ENCODE assay signal across 2 cellular contexts in the genomic region with DNA sequence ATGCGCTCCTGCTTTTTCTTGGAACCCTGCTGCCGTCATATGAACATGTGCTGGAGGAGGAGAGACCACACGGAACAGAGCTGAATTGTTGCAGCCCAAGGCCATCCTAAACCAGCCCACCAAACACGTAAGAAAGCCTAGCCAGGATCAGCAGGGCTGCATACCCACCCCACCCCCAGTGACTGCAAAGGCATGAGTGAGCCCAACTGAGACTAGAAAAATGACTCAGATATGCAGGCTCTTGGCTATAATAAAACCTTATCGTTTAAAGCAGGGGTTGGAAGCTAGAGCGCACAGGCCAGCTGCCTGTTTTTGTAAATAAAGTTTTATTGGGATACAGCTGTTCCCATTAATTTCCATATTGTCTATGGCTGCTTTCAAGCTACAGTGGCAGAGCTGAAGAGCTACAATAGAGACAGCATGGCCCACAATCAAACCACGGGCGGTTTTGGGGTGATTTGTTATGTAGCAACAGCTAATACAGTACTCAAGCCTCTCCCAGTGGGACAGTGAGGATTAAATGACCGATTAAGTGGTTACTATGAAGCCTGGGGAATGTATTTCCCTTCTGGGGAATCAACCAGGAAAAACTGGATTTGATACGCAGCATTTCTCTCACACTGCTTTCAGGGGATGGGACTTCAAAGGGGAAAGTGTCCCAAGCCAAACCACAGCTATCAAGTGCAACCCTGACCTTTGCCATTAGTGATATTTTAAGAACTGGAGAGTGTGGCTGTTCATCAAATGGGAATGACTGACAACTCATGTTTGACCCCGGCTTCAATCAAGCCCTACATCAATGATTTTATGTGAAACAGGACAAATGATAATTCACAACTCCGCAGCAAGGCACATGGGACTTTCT.
TF ChIP-seq lines count a peak whose summit lies in the region.

No MANE protein-coding gene starts in this region.

TF ChIP-seq in HepG2, 621 proteins besides CTCF, POLR2A, EP300 and RAD21 (continued from another document and continues in another):
- TF ChIP-seq, protein P1, sequence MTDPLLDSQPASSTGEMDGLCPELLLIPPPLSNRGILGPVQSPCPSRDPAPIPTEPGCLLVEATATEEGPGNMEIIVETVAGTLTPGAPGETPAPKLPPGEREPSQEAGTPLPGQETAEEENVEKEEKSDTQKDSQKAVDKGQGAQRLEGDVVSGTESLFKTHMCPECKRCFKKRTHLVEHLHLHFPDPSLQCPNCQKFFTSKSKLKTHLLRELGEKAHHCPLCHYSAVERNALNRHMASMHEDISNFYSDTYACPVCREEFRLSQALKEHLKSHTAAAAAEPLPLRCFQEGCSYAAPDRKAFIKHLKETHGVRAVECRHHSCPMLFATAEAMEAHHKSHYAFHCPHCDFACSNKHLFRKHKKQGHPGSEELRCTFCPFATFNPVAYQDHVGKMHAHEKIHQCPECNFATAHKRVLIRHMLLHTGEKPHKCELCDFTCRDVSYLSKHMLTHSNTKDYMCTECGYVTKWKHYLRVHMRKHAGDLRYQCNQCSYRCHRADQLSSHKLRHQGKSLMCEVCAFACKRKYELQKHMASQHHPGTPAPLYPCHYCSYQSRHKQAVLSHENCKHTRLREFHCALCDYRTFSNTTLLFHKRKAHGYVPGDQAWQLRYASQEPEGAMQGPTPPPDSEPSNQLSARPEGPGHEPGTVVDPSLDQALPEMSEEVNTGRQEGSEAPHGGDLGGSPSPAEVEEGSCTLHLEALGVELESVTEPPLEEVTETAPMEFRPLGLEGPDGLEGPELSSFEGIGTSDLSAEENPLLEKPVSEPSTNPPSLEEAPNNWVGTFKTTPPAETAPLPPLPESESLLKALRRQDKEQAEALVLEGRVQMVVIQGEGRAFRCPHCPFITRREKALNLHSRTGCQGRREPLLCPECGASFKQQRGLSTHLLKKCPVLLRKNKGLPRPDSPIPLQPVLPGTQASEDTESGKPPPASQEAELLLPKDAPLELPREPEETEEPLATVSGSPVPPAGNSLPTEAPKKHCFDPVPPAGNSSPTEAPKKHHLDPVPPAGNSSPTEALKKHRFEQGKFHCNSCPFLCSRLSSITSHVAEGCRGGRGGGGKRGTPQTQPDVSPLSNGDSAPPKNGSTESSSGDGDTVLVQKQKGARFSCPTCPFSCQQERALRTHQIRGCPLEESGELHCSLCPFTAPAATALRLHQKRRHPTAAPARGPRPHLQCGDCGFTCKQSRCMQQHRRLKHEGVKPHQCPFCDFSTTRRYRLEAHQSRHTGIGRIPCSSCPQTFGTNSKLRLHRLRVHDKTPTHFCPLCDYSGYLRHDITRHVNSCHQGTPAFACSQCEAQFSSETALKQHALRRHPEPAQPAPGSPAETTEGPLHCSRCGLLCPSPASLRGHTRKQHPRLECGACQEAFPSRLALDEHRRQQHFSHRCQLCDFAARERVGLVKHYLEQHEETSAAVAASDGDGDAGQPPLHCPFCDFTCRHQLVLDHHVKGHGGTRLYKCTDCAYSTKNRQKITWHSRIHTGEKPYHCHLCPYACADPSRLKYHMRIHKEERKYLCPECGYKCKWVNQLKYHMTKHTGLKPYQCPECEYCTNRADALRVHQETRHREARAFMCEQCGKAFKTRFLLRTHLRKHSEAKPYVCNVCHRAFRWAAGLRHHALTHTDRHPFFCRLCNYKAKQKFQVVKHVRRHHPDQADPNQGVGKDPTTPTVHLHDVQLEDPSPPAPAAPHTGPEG (CRISPR knock-in tag; IDR thresholded peaks at IDR 0.05), result 0 out of 2 replicates have a peak, but pooled peaks have one; percentile 47
- TF ChIP-seq, protein P2, sequence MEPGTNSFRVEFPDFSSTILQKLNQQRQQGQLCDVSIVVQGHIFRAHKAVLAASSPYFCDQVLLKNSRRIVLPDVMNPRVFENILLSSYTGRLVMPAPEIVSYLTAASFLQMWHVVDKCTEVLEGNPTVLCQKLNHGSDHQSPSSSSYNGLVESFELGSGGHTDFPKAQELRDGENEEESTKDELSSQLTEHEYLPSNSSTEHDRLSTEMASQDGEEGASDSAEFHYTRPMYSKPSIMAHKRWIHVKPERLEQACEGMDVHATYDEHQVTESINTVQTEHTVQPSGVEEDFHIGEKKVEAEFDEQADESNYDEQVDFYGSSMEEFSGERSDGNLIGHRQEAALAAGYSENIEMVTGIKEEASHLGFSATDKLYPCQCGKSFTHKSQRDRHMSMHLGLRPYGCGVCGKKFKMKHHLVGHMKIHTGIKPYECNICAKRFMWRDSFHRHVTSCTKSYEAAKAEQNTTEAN (CRISPR knock-in tag; conservative IDR thresholded peaks at IDR 0.05), result 0 out of 2 replicates have a peak, but pooled peaks have one; percentile 34
- TF ChIP-seq, protein P3, sequence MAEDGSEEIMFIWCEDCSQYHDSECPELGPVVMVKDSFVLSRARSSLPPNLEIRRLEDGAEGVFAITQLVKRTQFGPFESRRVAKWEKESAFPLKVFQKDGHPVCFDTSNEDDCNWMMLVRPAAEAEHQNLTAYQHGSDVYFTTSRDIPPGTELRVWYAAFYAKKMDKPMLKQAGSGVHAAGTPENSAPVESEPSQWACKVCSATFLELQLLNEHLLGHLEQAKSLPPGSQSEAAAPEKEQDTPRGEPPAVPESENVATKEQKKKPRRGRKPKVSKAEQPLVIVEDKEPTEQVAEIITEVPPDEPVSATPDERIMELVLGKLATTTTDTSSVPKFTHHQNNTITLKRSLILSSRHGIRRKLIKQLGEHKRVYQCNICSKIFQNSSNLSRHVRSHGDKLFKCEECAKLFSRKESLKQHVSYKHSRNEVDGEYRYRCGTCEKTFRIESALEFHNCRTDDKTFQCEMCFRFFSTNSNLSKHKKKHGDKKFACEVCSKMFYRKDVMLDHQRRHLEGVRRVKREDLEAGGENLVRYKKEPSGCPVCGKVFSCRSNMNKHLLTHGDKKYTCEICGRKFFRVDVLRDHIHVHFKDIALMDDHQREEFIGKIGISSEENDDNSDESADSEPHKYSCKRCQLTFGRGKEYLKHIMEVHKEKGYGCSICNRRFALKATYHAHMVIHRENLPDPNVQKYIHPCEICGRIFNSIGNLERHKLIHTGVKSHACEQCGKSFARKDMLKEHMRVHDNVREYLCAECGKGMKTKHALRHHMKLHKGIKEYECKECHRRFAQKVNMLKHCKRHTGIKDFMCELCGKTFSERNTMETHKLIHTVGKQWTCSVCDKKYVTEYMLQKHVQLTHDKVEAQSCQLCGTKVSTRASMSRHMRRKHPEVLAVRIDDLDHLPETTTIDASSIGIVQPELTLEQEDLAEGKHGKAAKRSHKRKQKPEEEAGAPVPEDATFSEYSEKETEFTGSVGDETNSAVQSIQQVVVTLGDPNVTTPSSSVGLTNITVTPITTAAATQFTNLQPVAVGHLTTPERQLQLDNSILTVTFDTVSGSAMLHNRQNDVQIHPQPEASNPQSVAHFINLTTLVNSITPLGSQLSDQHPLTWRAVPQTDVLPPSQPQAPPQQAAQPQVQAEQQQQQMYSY (CRISPR knock-in tag; IDR thresholded peaks at IDR 0.05), result peak; percentile 67; the same call in 1 of the 2 replicates
- TF ChIP-seq HOXA3 (CRISPR knock-in tag; IDR thresholded peaks at IDR 0.05) (peak; percentile 23; the same call in 1 of the 2 replicates), KDM3A (CRISPR knock-in tag; IDR thresholded peaks at IDR 0.05; ENCODE audit: low read depth) (no peak), ZNF788 (CRISPR knock-in tag; IDR thresholded peaks at IDR 0.05; ENCODE audit: borderline replicate concordance) (peak; percentile 55; the same call in 1 of the 2 replicates)

TF ChIP-seq in K562, 482 proteins besides CTCF, POLR2A, EP300 and RAD21 (continued from another document and continues in another):
- TF ChIP-seq, protein P4, sequence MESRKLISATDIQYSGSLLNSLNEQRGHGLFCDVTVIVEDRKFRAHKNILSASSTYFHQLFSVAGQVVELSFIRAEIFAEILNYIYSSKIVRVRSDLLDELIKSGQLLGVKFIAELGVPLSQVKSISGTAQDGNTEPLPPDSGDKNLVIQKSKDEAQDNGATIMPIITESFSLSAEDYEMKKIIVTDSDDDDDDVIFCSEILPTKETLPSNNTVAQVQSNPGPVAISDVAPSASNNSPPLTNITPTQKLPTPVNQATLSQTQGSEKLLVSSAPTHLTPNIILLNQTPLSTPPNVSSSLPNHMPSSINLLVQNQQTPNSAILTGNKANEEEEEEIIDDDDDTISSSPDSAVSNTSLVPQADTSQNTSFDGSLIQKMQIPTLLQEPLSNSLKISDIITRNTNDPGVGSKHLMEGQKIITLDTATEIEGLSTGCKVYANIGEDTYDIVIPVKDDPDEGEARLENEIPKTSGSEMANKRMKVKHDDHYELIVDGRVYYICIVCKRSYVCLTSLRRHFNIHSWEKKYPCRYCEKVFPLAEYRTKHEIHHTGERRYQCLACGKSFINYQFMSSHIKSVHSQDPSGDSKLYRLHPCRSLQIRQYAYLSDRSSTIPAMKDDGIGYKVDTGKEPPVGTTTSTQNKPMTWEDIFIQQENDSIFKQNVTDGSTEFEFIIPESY (CRISPR knock-in tag; IDR thresholded peaks at IDR 0.05), result 0 out of 2 replicates have a peak, but pooled peaks have one; percentile 34
- TF ChIP-seq POLR2AphosphoS5 (IDR thresholded peaks at IDR 0.05; ENCODE audit: control insufficient read depth, insufficient read depth, low read depth, low read length) (peak; percentile 48), KDM2B (CRISPR knock-in tag; IDR thresholded peaks at IDR 0.05) (no peak), SMAD4 (CRISPR knock-in tag; conservative IDR thresholded peaks at IDR 0.05) (peak; percentile 55; the same call in 1 of the 2 replicates), PRMT5 (CRISPR knock-in tag; IDR thresholded peaks at IDR 0.05) (no peak), BCOR (IDR thresholded peaks at IDR 0.05) (0 out of 2 replicates have a peak, but pooled peaks have one; percentile 6), BRD9 (IDR thresholded peaks at IDR 0.05; ENCODE audit: low read depth, partially characterized antibody) (no peak), JUND (IDR thresholded peaks at IDR 0.05; ENCODE audit: borderline replicate concordance, low read depth, low read length) (peak; percentile 74; the same call in 1 of the 2 replicates), JUND (tag; IDR thresholded peaks at IDR 0.05; ENCODE audit: borderline replicate concordance, low read depth, low read length) (peak; percentile 44; the same call in 1 of the 3 replicates), STAT5A (IDR thresholded peaks at IDR 0.05; ENCODE audit: borderline replicate concordance, low read length) (no peak), TCF7L2 (IDR thresholded peaks at IDR 0.05; ENCODE audit: low read depth, low read length) (no peak), KDM4B (IDR thresholded peaks at IDR 0.05; ENCODE audit: borderline replicate concordance in 2 of 2, low read depth in 1 of 2) (no peak), MEF2A (IDR thresholded peaks at IDR 0.05; ENCODE audit: control insufficient read depth, low read depth, low read length) (peak; percentile 63; the same call in 1 of the 2 replicates), ZNF586 (CRISPR knock-in tag; conservative IDR thresholded peaks at IDR 0.05) (no peak), SMARCA4 (IDR thresholded peaks at IDR 0.05) (peak; percentile 68), DACH1 (IDR thresholded peaks at IDR 0.05; ENCODE audit: partially characterized antibody) (peak; percentile 86), SMARCB1 (IDR thresholded peaks at IDR 0.05; ENCODE audit: insufficient read length, low read depth) (no peak), ZNF780A (CRISPR knock-in tag; IDR thresholded peaks at IDR 0.05) (no peak), HDAC2 (IDR thresholded peaks at IDR 0.05) (peak; percentile 41; the same call in 1 of the 2 replicates), POLR2H (tag; IDR thresholded peaks at IDR 0.05; ENCODE audit: low read depth) (no peak), CXXC5 (CRISPR knock-in tag; IDR thresholded peaks at IDR 0.05) (peak; percentile 30; the same call in 1 of the 2 replicates)
- TF ChIP-seq, protein P5, sequence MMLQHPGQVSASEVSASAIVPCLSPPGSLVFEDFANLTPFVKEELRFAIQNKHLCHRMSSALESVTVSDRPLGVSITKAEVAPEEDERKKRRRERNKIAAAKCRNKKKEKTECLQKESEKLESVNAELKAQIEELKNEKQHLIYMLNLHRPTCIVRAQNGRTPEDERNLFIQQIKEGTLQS (IDR thresholded peaks at IDR 0.05), result peak; percentile 76
- TF ChIP-seq, protein P5 (CRISPR knock-in tag; conservative IDR thresholded peaks at IDR 0.05), result no peak; the same call in 1 of the 2 replicates
- TF ChIP-seq, protein P6, sequence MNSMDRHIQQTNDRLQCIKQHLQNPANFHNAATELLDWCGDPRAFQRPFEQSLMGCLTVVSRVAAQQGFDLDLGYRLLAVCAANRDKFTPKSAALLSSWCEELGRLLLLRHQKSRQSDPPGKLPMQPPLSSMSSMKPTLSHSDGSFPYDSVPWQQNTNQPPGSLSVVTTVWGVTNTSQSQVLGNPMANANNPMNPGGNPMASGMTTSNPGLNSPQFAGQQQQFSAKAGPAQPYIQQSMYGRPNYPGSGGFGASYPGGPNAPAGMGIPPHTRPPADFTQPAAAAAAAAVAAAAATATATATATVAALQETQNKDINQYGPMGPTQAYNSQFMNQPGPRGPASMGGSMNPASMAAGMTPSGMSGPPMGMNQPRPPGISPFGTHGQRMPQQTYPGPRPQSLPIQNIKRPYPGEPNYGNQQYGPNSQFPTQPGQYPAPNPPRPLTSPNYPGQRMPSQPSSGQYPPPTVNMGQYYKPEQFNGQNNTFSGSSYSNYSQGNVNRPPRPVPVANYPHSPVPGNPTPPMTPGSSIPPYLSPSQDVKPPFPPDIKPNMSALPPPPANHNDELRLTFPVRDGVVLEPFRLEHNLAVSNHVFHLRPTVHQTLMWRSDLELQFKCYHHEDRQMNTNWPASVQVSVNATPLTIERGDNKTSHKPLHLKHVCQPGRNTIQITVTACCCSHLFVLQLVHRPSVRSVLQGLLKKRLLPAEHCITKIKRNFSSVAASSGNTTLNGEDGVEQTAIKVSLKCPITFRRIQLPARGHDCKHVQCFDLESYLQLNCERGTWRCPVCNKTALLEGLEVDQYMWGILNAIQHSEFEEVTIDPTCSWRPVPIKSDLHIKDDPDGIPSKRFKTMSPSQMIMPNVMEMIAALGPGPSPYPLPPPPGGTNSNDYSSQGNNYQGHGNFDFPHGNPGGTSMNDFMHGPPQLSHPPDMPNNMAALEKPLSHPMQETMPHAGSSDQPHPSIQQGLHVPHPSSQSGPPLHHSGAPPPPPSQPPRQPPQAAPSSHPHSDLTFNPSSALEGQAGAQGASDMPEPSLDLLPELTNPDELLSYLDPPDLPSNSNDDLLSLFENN (IDR thresholded peaks at IDR 0.05; ENCODE audit: low read depth in 2 of 2, low read length in 2 of 2), result peak in 1 of 2 experiments; percentile 63; a peak in 1 of 4 replicates
- TF ChIP-seq, protein P7, sequence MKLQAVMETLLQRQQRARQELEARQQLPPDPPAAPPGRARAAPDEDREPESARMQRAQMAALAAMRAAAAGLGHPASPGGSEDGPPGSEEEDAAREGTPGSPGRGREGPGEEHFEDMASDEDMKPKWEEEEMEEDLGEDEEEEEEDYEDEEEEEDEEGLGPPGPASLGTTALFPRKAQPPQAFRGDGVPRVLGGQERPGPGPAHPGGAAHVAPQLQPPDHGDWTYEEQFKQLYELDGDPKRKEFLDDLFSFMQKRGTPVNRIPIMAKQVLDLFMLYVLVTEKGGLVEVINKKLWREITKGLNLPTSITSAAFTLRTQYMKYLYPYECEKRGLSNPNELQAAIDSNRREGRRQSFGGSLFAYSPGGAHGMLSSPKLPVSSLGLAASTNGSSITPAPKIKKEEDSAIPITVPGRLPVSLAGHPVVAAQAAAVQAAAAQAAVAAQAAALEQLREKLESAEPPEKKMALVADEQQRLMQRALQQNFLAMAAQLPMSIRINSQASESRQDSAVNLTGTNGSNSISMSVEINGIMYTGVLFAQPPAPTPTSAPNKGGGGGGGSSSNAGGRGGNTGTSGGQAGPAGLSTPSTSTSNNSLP (IDR thresholded peaks at IDR 0.05; ENCODE audit: borderline replicate concordance, low read depth, low read length), result peak; percentile 90
